Comparison of ENCODE assay signal across 22 cellular contexts in the genomic region with DNA sequence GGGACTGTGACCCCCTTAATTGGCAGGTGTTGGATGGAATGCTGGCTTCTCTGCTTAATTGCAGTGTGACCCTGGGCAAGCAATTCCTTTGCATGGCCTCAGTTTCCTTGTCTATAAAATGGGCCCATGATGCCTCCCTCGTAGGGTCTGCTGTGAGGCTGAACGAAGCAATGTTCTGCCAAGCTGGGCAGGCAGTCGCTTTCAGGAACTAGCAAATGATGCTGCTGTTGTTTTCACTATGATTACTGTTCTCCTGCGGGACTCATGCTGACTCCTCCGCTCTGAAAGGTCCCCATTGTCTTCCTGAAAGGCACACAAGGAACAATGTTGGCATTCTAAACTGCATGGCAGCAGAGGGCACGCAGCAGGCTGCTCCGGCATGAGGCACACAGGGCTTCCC. TPM values are rescaled to one million over a fixed set of nuclear protein-coding genes. Genes with fewer than 3 reads are reported as not detected.
DNase-seq lines count a peak whose midpoint lies in the region; ATAC-seq, FAIRE-seq and TF ChIP-seq lines count a peak whose summit lies in the region.
"Had no signal": no experiment of that assay in that cellular context is flagged by ENCODE, and none has a peak within 500 bp of the region (broad histone marks: within the 10 kb centered on the region; RNA-seq: fewer than 3 reads in every experiment).

No MANE protein-coding gene starts in this region.

- no peak for DNase-seq in WTC11 (ENCODE audit: low spot score)
- no peak for DNase-seq in trophoblast cell
- no peak for DNase-seq in kidney
- no peak for DNase-seq in CD8-positive, alpha-beta memory T cell
- DNase-seq in DMS79 (lab: John Stamatoyannopoulos, UW) = no peak
- DNase-seq: activated CD4-positive, alpha-beta T cell treated with anti-CD3 and anti-CD28 coated beads, Interleukin-2, amount 50 U/mL, for 1 hour; Calu3; islet precursor cell; mesenchymal stem cell; NCI-H2029 treated with DMSO at 0.1 percent for 48 hours; NCI-H510A; stimulated activated naive CD8-positive, alpha-beta T cell treated with anti-CD3 and anti-CD28 coated beads, Interleukin-15, amount 100 ng/mL, for 72 hours; T-cell; uterus had no signal

- H3K36me3 Mint-ChIP-seq in WTC11 = peaks cover 7% of the 10 kb centered on the region
- H3K36me3 Mint-ChIP-seq in CD8-positive, alpha-beta memory T cell = peaks cover 0 to 46% (median 7%) of the 10 kb centered on the region in 3 donors

- no peak for FAIRE-seq in kidney (lab: Jason Lieb, UNC)

- peak overlapping the region; percentile 6 for H3K23ac ChIP-seq in trophoblast cell (ENCODE audit: low read length)

- peak overlapping the region; percentile 94; the same call in 1 of the 2 replicates for H3K27ac Mint-ChIP-seq in WTC11
- H3K27ac Mint-ChIP-seq in CD8-positive, alpha-beta memory T cell = peak overlapping the region in 1 of 8 donors; percentile 78
- H3K27ac Mint-ChIP-seq: activated naive CD4-positive, alpha-beta T cell treated with anti-CD3 and anti-CD28 coated beads, Interleukin-2, amount 50 U/mL, for 24 hours; stimulated activated naive CD8-positive, alpha-beta T cell treated with anti-CD3 and anti-CD28 coated beads, Interleukin-15, amount 100 ng/mL, for 72 hours had no signal

- H3K9me3 ChIP-seq in BLaER1 (no peaks in the 10 kb centered on the region), gastroesophageal sphincter (no peaks in the 10 kb centered on the region), trophoblast cell (ENCODE audit: insufficient read depth, low read depth, low read length) (peaks cover 2% of the 10 kb centered on the region), kidney (ENCODE audit: control insufficient read depth in 1 of 2, low read length in 2 of 2) (no peaks in the 10 kb centered on the region)
- H3K9me3 ChIP-seq in CD8-positive, alpha-beta memory T cell (ENCODE audit: low read length) = no peaks in the 10 kb centered on the region
- H3K9me3 ChIP-seq: uterus had no signal

- no peak overlapping the region for H2BK12ac ChIP-seq in trophoblast cell (ENCODE audit: low read length)

- no peak overlapping the region for H3K27ac ChIP-seq in BLaER1
- peak overlapping the region in 3 of 4 donors; percentile 27 to 98 (median 40) for H3K27ac ChIP-seq in gastroesophageal sphincter
- H3K27ac ChIP-seq in trophoblast cell (ENCODE audit: low read depth, low read length) = no peak overlapping the region
- no peak overlapping the region for H3K27ac ChIP-seq in kidney (ENCODE audit: low read depth in 2 of 2, low read length in 2 of 2)
- H3K27ac ChIP-seq in CD8-positive, alpha-beta memory T cell (ENCODE audit: low read depth, low read length) = no peak overlapping the region
- H3K27ac ChIP-seq: KMS-11, uterus had no signal

- H3K4me1 ChIP-seq in BLaER1 (peaks cover 60% of the 10 kb centered on the region), gastroesophageal sphincter (peaks cover 10 to 84% (median 53%) of the 10 kb centered on the region in 3 donors), trophoblast cell (ENCODE audit: control insufficient read depth in 1 of 2, insufficient read depth in 2 of 2, low read length in 2 of 2) (peaks cover 31 to 34% of the 10 kb centered on the region in 2 experiments), kidney (ENCODE audit: control insufficient read depth in 1 of 2, insufficient read depth in 1 of 2, low read depth in 1 of 2, low read length in 2 of 2) (peaks cover 9 to 11% of the 10 kb centered on the region in 2 donors)
- peaks cover 18% of the 10 kb centered on the region for H3K4me1 ChIP-seq in CD8-positive, alpha-beta memory T cell (ENCODE audit: insufficient read depth, low read length)

- POLR2A ChIA-PET in WTC11 (lab: Charles Lee) = no interaction called here
- POLR2A ChIA-PET in CD8-positive, alpha-beta memory T cell (lab: Charles Lee) = no interaction called here

- H2BK5ac ChIP-seq in trophoblast cell (ENCODE audit: low read depth, low read length, poor library complexity) = no peak overlapping the region

- H4K12ac ChIP-seq in trophoblast cell (ENCODE audit: low read depth, low read length) = no peak overlapping the region

- H3K4me3 Mint-ChIP-seq in WTC11 = no peak overlapping the region
- H3K4me3 Mint-ChIP-seq in CD8-positive, alpha-beta memory T cell = peak overlapping the region in 1 of 7 donors; percentile 25
- H3K4me3 Mint-ChIP-seq: activated naive CD4-positive, alpha-beta T cell treated with anti-CD3 and anti-CD28 coated beads, Interleukin-2, amount 50 U/mL, for 24 hours; nephron; stimulated activated naive CD8-positive, alpha-beta T cell treated with anti-CD3 and anti-CD28 coated beads, Interleukin-15, amount 100 ng/mL, for 72 hours; T-cell had no signal

- peaks cover 76% of the 10 kb centered on the region for H3K4me1 Mint-ChIP-seq in WTC11
- H3K4me1 Mint-ChIP-seq in CD8-positive, alpha-beta memory T cell = peaks cover 45 to 72% (median 58%) of the 10 kb centered on the region in 3 donors

- H3K79me1 ChIP-seq in trophoblast cell (ENCODE audit: low read length) = peaks cover 18% of the 10 kb centered on the region

- H2AK5ac ChIP-seq in trophoblast cell (ENCODE audit: low read length) = no peak overlapping the region

- H3K79me2 ChIP-seq in trophoblast cell (ENCODE audit: control insufficient read depth, insufficient read depth, low read length, poor library complexity) = peaks cover 55% of the 10 kb centered on the region

- TF ChIP-seq POLR2A in gastroesophageal sphincter (IDR thresholded peaks at IDR 0.05) = no peak

- H3K27me3 ChIP-seq in BLaER1 = no peaks in the 10 kb centered on the region
- H3K27me3 ChIP-seq in gastroesophageal sphincter = no peaks in the 10 kb centered on the region
- no peaks in the 10 kb centered on the region for H3K27me3 ChIP-seq in trophoblast cell (ENCODE audit: insufficient read depth, low read length)
- no peaks in the 10 kb centered on the region for H3K27me3 ChIP-seq in CD8-positive, alpha-beta memory T cell (ENCODE audit: insufficient read depth, low read length, poor library complexity, severe bottlenecking)
- H3K27me3 ChIP-seq: uterus had no signal

- H2AFZ ChIP-seq in trophoblast cell (ENCODE audit: insufficient read depth, low read length, poor library complexity) = no peak overlapping the region

- no peaks in the 10 kb centered on the region for H3K27me3 Mint-ChIP-seq in WTC11 (ENCODE audit: low read depth)
- no peaks in the 10 kb centered on the region for H3K27me3 Mint-ChIP-seq in CD8-positive, alpha-beta memory T cell
- H3K27me3 Mint-ChIP-seq: activated naive CD4-positive, alpha-beta T cell treated with anti-CD3 and anti-CD28 coated beads, Interleukin-2, amount 50 U/mL, for 24 hours; stimulated activated naive CD8-positive, alpha-beta T cell treated with anti-CD3 and anti-CD28 coated beads, Interleukin-15, amount 100 ng/mL, for 72 hours; T-cell had no signal

- WGBS in gastroesophageal sphincter (ENCODE audit: low coverage in 1 of 2), 2 donors = 94% methylated on average over 3 of the region's 7 CpGs; no CpG with 5 or more reads in 1 of the 2 donors
- no CpG with 5 or more reads among the region's 7 CpGs for WGBS in trophoblast cell (ENCODE audit: extremely low coverage, insufficient coverage, insufficient read length)

- ATAC-seq in WTC11 = no peak
- ATAC-seq in gastroesophageal sphincter = no peak
- ATAC-seq in GM21576 (IDR thresholded peaks at IDR 0.05; ENCODE audit: unreplicated experiment) = no peak
- ATAC-seq: esophagus mucosa; Right ventricle myocardium inferior; stimulated activated naive CD8-positive, alpha-beta T cell treated with anti-CD3 and anti-CD28 coated beads, Interleukin-15, amount 100 ng/mL, for 72 hours; T-cell had no signal

- no peak overlapping the region for H3K4me3 ChIP-seq in BLaER1
- no peak overlapping the region for H3K4me3 ChIP-seq in gastroesophageal sphincter
- no peak overlapping the region for H3K4me3 ChIP-seq in trophoblast cell (ENCODE audit: low read depth, low read length)
- no peak overlapping the region for H3K4me3 ChIP-seq in kidney (ENCODE audit: low read length in 2 of 2)
- no peak overlapping the region for H3K4me3 ChIP-seq in CD8-positive, alpha-beta memory T cell (ENCODE audit: low read length)
- H3K4me3 ChIP-seq: uterus had no signal

- no peak overlapping the region for H4K8ac ChIP-seq in trophoblast cell (ENCODE audit: low read depth, low read length)

- peaks cover 100% of the 10 kb centered on the region for H4K20me1 ChIP-seq in BLaER1

- H3K4ac ChIP-seq in trophoblast cell (ENCODE audit: low read depth, low read length) = peak overlapping the region; percentile 99

- H2BK120ac ChIP-seq in trophoblast cell (ENCODE audit: insufficient read depth, low read length, poor library complexity) = no peak overlapping the region

- H3K36me3 ChIP-seq in BLaER1 = peaks cover 30% of the 10 kb centered on the region
- H3K36me3 ChIP-seq in gastroesophageal sphincter = no peaks in the 10 kb centered on the region
- H3K36me3 ChIP-seq in trophoblast cell (ENCODE audit: control insufficient read depth in 1 of 2, insufficient read depth in 2 of 2, low read length in 2 of 2) = peaks cover 6 to 9% of the 10 kb centered on the region in 2 experiments
- no peaks in the 10 kb centered on the region for H3K36me3 ChIP-seq in kidney (ENCODE audit: control insufficient read depth in 1 of 2, insufficient read depth in 2 of 2, low read length in 2 of 2)
- no peaks in the 10 kb centered on the region for H3K36me3 ChIP-seq in CD8-positive, alpha-beta memory T cell (ENCODE audit: insufficient read depth, low read length)
- H3K36me3 ChIP-seq: uterus had no signal

- CTCF ChIA-PET in WTC11 (lab: Charles Lee) = no interaction called here
- CTCF ChIA-PET in CD8-positive, alpha-beta memory T cell (lab: Charles Lee) = no interaction called here

- no peak for TF ChIP-seq CTCF in WTC11 (IDR thresholded peaks at IDR 0.05)
- TF ChIP-seq CTCF in gastroesophageal sphincter (IDR thresholded peaks at IDR 0.05) = no peak
- TF ChIP-seq CTCF in kidney (IDR thresholded peaks at IDR 0.05; ENCODE audit: borderline replicate concordance, extremely low read depth, insufficient read depth) = no peak

- TF ChIP-seq EP300 in gastroesophageal sphincter (IDR thresholded peaks at IDR 0.05) = no peak

- no peaks in the 10 kb centered on the region; the same call in 1 of the 2 replicates for H3K9me3 Mint-ChIP-seq in WTC11
- no peaks in the 10 kb centered on the region for H3K9me3 Mint-ChIP-seq in CD8-positive, alpha-beta memory T cell
- H3K9me3 Mint-ChIP-seq: activated naive CD4-positive, alpha-beta T cell treated with anti-CD3 and anti-CD28 coated beads, Interleukin-2, amount 50 U/mL, for 24 hours; nephron; stimulated activated naive CD8-positive, alpha-beta T cell treated with anti-CD3 and anti-CD28 coated beads, Interleukin-15, amount 100 ng/mL, for 72 hours; T-cell had no signal

- H3K9ac ChIP-seq in BLaER1 = peak overlapping the region; percentile 35; the same call in 1 of the 2 replicates
- H3K9ac ChIP-seq in trophoblast cell (ENCODE audit: low read length) = peak overlapping the region; percentile 29
- H3K9ac ChIP-seq in kidney (ENCODE audit: low read length in 2 of 2) = no peak overlapping the region
- H3K9ac ChIP-seq: KMS-11 had no signal

- no peak overlapping the region for H3K14ac ChIP-seq in trophoblast cell (ENCODE audit: low read length)

- intact Hi-C loops in kidney (cut with DNase I) = no loop called here

- H3K4me2 ChIP-seq in BLaER1 (peak overlapping the region; percentile 66), trophoblast cell (ENCODE audit: low read length) (no peak overlapping the region)
- H3K4me2 ChIP-seq: KMS-11 had no signal

- H3K18ac ChIP-seq in trophoblast cell (ENCODE audit: low read length) = no peak overlapping the region

- no peak overlapping the region for H4K91ac ChIP-seq in trophoblast cell (ENCODE audit: low read depth, low read length)

RNA-seq across cellular contexts. Expression of a gene that starts 6.8 kb away (rescaled TPM):
- 23.0 to 30.3 TPM (median 26.0 TPM) in 3 replicates for total RNA-seq in WTC11 (2021)
- total RNA-seq in gastroesophageal sphincter = 10 to 100 TPM in 2 of 4 donors, 1 to 10 TPM in 2; 6.5 to 29.1 (median 11.5) TPM
- 16.3 and 17.4 TPM in 2 replicates for polyA plus RNA-seq in trophoblast cell (2013)
- total RNA-seq in kidney = 14.7 TPM
- polyA plus RNA-seq in kidney (ENCODE audit: insufficient read depth, low read depth, low replicate concordance) = 3.2 TPM
- total RNA-seq in CD8-positive, alpha-beta memory T cell = 10 to 100 TPM; 11.5 to 13.9 TPM
- polyA plus RNA-seq in CD8-positive, alpha-beta memory T cell = 1.6 TPM

RNA-seq across cellular contexts. Expression of a gene that starts 42.8 kb away (rescaled TPM):
- total RNA-seq in WTC11 (2021) (0.07 to 0.09 TPM (median 0.09 TPM) in 3 replicates), gastroesophageal sphincter (under 1 TPM in 1 of 4 donors, not detected in 3; 0.05 TPM), kidney (0.69 TPM)
- 0.01 and 0.08 TPM in 2 replicates for polyA plus RNA-seq in trophoblast cell (2013)
- 0.86 TPM for polyA plus RNA-seq in kidney (ENCODE audit: insufficient read depth, low read depth, low replicate concordance)
- total RNA-seq in CD8-positive, alpha-beta memory T cell = under 1 TPM; 0.13 to 0.44 TPM
- polyA plus RNA-seq in CD8-positive, alpha-beta memory T cell = 0.18 TPM
- total RNA-seq: Calu3 had no signal

Comparison
In these comparisons a context has a peak if more than half of its experiments do, and no peak if none do; other contexts are left out.
1. H3K27ac ChIP-seq: peak in gastroesophageal sphincter (3 of 4); none in BLaER1 (single experiment), trophoblast cell (single experiment), kidney (0 of 2) and CD8-positive, alpha-beta memory T cell (single experiment).
2. H3K9ac ChIP-seq: peak in BLaER1 (single experiment) and trophoblast cell (single experiment); none in kidney (0 of 2).